In the genomic region with DNA sequence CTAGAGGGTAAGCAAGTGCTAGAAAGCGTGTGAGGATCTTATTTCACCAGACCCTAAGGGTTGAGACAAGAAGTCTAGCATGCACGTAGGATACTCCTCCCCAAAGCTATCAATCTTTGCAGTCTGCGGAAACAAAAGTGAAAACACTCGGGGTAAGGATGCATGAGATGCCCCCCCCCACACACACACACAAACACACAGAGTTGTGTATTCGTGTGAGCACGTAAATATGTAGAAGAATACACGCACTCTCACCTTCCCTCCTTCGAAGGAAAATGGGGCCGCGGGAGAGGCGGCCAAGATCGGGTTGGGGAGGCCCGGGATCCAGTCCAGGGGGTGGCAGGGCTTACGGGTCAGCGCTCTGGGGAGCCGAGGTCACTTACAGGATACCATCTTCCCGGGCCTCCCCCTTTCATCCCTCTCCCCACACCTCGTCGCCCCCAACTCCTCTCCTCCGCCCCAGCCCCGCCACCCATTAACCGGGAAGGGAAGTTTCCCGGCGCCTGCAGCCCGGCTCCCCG, we compare ENCODE assay signal across 8 cellular contexts. TPM values are rescaled to one million over a fixed set of nuclear protein-coding genes. Genes with fewer than 3 reads are reported as not detected.
DNase-seq lines count a peak whose midpoint lies in the region; ATAC-seq and TF ChIP-seq lines count a peak whose summit lies in the region.

No MANE protein-coding gene starts in this region.

- no peaks in the 10 kb centered on the region for H3K27me3 ChIP-seq in left ventricle myocardium inferior (ENCODE audit: low read depth)

- peak overlapping the region; percentile 91 for H3K4me3 Mint-ChIP-seq in activated naive CD8-positive, alpha-beta T cell treated with anti-CD3 and anti-CD28 coated beads for 36 hours

- H3K27ac ChIP-seq in left ventricle myocardium inferior (replicated peaks), result peak overlapping the region; percentile 96

- no peak for TF ChIP-seq CTCF in left ventricle myocardium inferior (IDR thresholded peaks at IDR 0.05; ENCODE audit: borderline replicate concordance)

- no peaks in the 10 kb centered on the region for H3K9me3 Mint-ChIP-seq in activated naive CD8-positive, alpha-beta T cell treated with anti-CD3 and anti-CD28 coated beads for 36 hours

- peak overlapping the region; percentile 87 for H3K27ac Mint-ChIP-seq in activated naive CD8-positive, alpha-beta T cell treated with anti-CD3 and anti-CD28 coated beads for 36 hours

- intact Hi-C loops in left ventricle myocardium inferior (cut with micrococcal nuclease), result no loop called here

- H3K4me1 Mint-ChIP-seq in activated naive CD8-positive, alpha-beta T cell treated with anti-CD3 and anti-CD28 coated beads for 36 hours, result peaks cover 44% of the 10 kb centered on the region

- peak overlapping the region; percentile 91 for H3K4me3 ChIP-seq in left ventricle myocardium inferior

- H3K9me3 ChIP-seq in left ventricle myocardium inferior (replicated peaks), result peaks cover 5% of the 10 kb centered on the region

- DNase-seq in NCI-H2227 treated with DMSO at 0.1 percent for 48 hours (lab: John Stamatoyannopoulos, UW) (peak; percentile 17), NCI-H2227 (lab: John Stamatoyannopoulos, UW; ENCODE audit: unreplicated experiment) (no peak), KG1 (lab: John Stamatoyannopoulos, UW) (peak; percentile 28), left ventricle myocardium inferior (no peak), putamen (ENCODE audit: low spot score) (peak; percentile 12), NCI-H1092 (lab: John Stamatoyannopoulos, UW) (no peak)
- DNase-seq in activated naive CD8-positive, alpha-beta T cell treated with anti-CD3 and anti-CD28 coated beads for 36 hours, result no peak

- H3K27me3 Mint-ChIP-seq in activated naive CD8-positive, alpha-beta T cell treated with anti-CD3 and anti-CD28 coated beads for 36 hours, result no peaks in the 10 kb centered on the region

- H3K36me3 ChIP-seq in left ventricle myocardium inferior, result no peaks in the 10 kb centered on the region

- peaks cover 59% of the 10 kb centered on the region for H3K4me1 ChIP-seq in left ventricle myocardium inferior

- ATAC-seq in GM21619 (IDR thresholded peaks at IDR 0.05; ENCODE audit: unreplicated experiment), result peak; percentile 36

- peaks cover 14% of the 10 kb centered on the region for H3K36me3 Mint-ChIP-seq in activated naive CD8-positive, alpha-beta T cell treated with anti-CD3 and anti-CD28 coated beads for 36 hours

RNA-seq across cellular contexts. Expression of gene CUL2, which starts 0.4 kb away (rescaled TPM):
- 10 to 100 TPM; 50.6 to 51.5 TPM for total RNA-seq in activated naive CD8-positive, alpha-beta T cell treated with anti-CD3 and anti-CD28 coated beads for 36 hours
- 35.9 TPM for total RNA-seq in left ventricle myocardium inferior

RNA-seq across cellular contexts. Expression of gene CREM, which starts 36.9 kb away (rescaled TPM):
- total RNA-seq in activated naive CD8-positive, alpha-beta T cell treated with anti-CD3 and anti-CD28 coated beads for 36 hours, result 100 to 1,000 TPM; 143 to 156 TPM
- total RNA-seq in left ventricle myocardium inferior, result 58.5 TPM

Comparison
In these comparisons a context has a peak if more than half of its experiments do, and no peak if none do; other contexts are left out.
1. DNase-seq: peak in NCI-H2227 treated with DMSO at 0.1 percent for 48 hours (single experiment), KG1 (single experiment) and putamen (single experiment); none in NCI-H2227 (single experiment), activated naive CD8-positive, alpha-beta T cell treated with anti-CD3 and anti-CD28 coated beads for 36 hours (single experiment), left ventricle myocardium inferior (single experiment) and NCI-H1092 (single experiment).